ENCODE assay signal across 8 cellular contexts in the genomic region with DNA sequence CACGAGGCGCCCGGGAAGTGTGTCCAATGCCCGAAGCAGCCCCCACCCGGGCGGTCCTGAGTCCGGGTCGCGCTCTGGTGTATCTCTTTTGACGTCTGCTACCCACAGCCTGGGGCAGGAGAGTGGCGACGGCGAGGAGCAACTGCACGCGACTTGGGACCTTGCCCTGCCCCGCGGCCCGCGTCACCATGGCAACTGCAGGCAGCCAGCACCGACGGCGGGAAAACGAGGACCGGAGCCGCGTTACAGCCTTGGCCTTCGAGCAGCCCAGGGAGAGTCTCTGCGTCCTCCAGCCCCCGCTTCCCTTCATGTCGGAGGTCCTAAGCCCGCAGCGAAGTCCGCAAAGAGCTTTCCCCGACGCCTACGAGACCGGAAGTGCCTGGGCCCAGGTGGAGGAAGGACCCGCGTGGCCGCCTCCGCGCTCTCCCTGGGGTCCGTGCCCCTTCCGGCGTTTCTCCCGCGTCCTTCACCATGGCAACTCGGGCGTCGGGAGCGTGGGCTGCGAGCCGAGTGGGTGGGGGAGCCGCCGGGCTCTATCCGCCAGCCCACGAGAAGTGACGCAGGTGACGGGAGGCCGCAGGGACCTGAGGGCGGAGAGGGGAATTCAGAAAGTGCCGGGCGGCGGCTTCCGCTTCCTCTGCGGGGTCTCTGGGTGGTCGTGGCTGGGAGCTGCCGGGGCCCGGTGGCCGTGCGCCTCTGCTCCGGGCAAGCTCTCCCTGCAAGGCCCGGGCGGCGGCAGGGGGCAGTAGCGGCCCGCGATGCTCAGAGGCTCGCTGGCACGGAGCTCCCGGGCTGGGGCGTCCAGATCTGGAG.
DNase-seq lines count a peak whose midpoint lies in the region; ATAC-seq and TF ChIP-seq lines count a peak whose summit lies in the region.

No MANE protein-coding gene starts in this region.

- peak overlapping the region; percentile 1 for H2AFZ ChIP-seq in H9 (ENCODE audit: low read length)

- H4K5ac ChIP-seq in H9 (ENCODE audit: insufficient read length, low read depth, low read length), result no peak overlapping the region

- H4K8ac ChIP-seq in H9 (replicated peaks; ENCODE audit: insufficient read length, low read depth, low read length), result no peak overlapping the region

- H3T11ph ChIP-seq in H9 (ENCODE audit: low read length), result no peak overlapping the region

- no peak overlapping the region for H3K27ac ChIP-seq in H9 (ENCODE audit: insufficient read length, low read depth, low read length)
- H3K27ac ChIP-seq in right lobe of liver, result peak overlapping the region in 1 of 3 donors; percentile 34

- no peak overlapping the region for H2BK120ac ChIP-seq in H9 (ENCODE audit: low read depth, low read length, poor library complexity, severe bottlenecking)

- POLR2A ChIA-PET in activated CD4-positive, alpha-beta T cell treated with anti-CD3 and anti-CD28 coated beads, Interleukin-2, amount 10 ng/mL, durations not matched to agents 7 days and 5 days (lab: Charles Lee), result no interaction called here

- no peak overlapping the region for H4K91ac ChIP-seq in H9 (ENCODE audit: insufficient read length, low read depth, low read length)

- H3K9ac ChIP-seq in H9 (ENCODE audit: extremely low read depth, insufficient read length, low read length), result no peak overlapping the region

- H3K27me3 Mint-ChIP-seq in H9 (ENCODE audit: low read depth), result peaks cover 73% of the 10 kb centered on the region
- H3K27me3 Mint-ChIP-seq in activated CD4-positive, alpha-beta T cell treated with anti-CD3 and anti-CD28 coated beads, Interleukin-2, amount 10 ng/mL, durations not matched to agents 7 days and 5 days, result peaks cover 10% of the 10 kb centered on the region

- no CpG with 5 or more reads among the region's 82 CpGs for WGBS in H9 (ENCODE audit: extremely low coverage, insufficient read length, low lambda C conversion rate)
- WGBS in right lobe of liver (ENCODE audit: insufficient coverage, low coverage, low lambda C conversion rate, missing lambda C conversion rate), result no CpG with 5 or more reads among the region's 82 CpGs

- H3K27ac Mint-ChIP-seq in H9, result no peak overlapping the region; a peak in 1 of 7 replicates
- no peak overlapping the region for H3K27ac Mint-ChIP-seq in activated CD4-positive, alpha-beta T cell treated with anti-CD3 and anti-CD28 coated beads, Interleukin-2, amount 10 ng/mL, durations not matched to agents 7 days and 5 days

- no peak overlapping the region for H2AK5ac ChIP-seq in H9 (ENCODE audit: insufficient read length, low read length)

- H3K79me1 ChIP-seq in H9 (ENCODE audit: insufficient read depth, low read depth, low read length, poor library complexity, severe bottlenecking), result no peaks in the 10 kb centered on the region

- H2BK5ac ChIP-seq in H9 (ENCODE audit: insufficient read length, low read length), result no peak overlapping the region

- peaks cover 12% of the 10 kb centered on the region for H3K23me2 ChIP-seq in H9 (ENCODE audit: insufficient read length, low read depth, low read length, poor library complexity, severe bottlenecking)

- H3K9me3 ChIP-seq in H9 (ENCODE audit: control insufficient read depth, low read depth, low read length) (no peaks in the 10 kb centered on the region), right lobe of liver (no peaks in the 10 kb centered on the region)

- H3K4me3 ChIP-seq in right lobe of liver, result peak overlapping the region; percentile 54 to 63 (median 61)

- no peak overlapping the region for H3K23ac ChIP-seq in H9 (ENCODE audit: insufficient read length, low read depth, low read length)

- H3K4me1 ChIP-seq in H9 (ENCODE audit: insufficient read depth, low read length), result no peaks in the 10 kb centered on the region
- H3K4me1 ChIP-seq in right lobe of liver, result peaks cover 0 to 5% (median 0%) of the 10 kb centered on the region in 4 donors

- ATAC-seq in right lobe of liver (peak; percentile 94 to 98 (median 96)), HG03460 (IDR thresholded peaks at IDR 0.05; ENCODE audit: unreplicated experiment) (no peak)

- no peak overlapping the region for H3K56ac ChIP-seq in H9 (ENCODE audit: insufficient read length, low read depth, low read length)

- no peaks in the 10 kb centered on the region for H3K36me3 ChIP-seq in right lobe of liver

- H4K20me1 ChIP-seq in H9 (ENCODE audit: control insufficient read depth, insufficient read depth, insufficient read length), result no peaks in the 10 kb centered on the region

- peak overlapping the region; percentile 93; the same call in 1 of the 2 replicates for H2BK15ac ChIP-seq in H9 (ENCODE audit: low read depth, low read length)

- H3K79me2 ChIP-seq in H9 (ENCODE audit: insufficient read depth, low read length), result no peaks in the 10 kb centered on the region

- H3K27me3 ChIP-seq in H9 (ENCODE audit: insufficient read depth, low read length) (no peaks in the 10 kb centered on the region; the same call in 1 of the 2 replicates), right lobe of liver (no peaks in the 10 kb centered on the region)

- H2BK12ac ChIP-seq in H9 (ENCODE audit: insufficient read length, low read depth, low read length), result peak overlapping the region; percentile 30

- H3K4me2 ChIP-seq in H9 (ENCODE audit: insufficient read depth, insufficient read length, low read length), result peak overlapping the region; percentile 83

- no peak overlapping the region for H2BK20ac ChIP-seq in H9 (ENCODE audit: low read depth, low read length, poor library complexity, severe bottlenecking)

- TF ChIP-seq CTCF in H9 (conservative IDR thresholded peaks at IDR 0.05) (peak; percentile 96), right lobe of liver (IDR thresholded peaks at IDR 0.05) (peak; percentile 87 to 97 (median 92))

- H3K4ac ChIP-seq in H9 (ENCODE audit: low read depth, low read length), result no peak overlapping the region

- H3K9me3 Mint-ChIP-seq in H9, result no peaks in the 10 kb centered on the region
- no peaks in the 10 kb centered on the region for H3K9me3 Mint-ChIP-seq in activated CD4-positive, alpha-beta T cell treated with anti-CD3 and anti-CD28 coated beads, Interleukin-2, amount 10 ng/mL, durations not matched to agents 7 days and 5 days

- intact Hi-C loops in right lobe of liver (cut with DNase I), result no loop called here

- H3K14ac ChIP-seq in H9 (ENCODE audit: insufficient read depth, low read length), result peak overlapping the region; percentile 93

- no peaks in the 10 kb centered on the region for H3K4me1 Mint-ChIP-seq in H9
- H3K4me1 Mint-ChIP-seq in activated CD4-positive, alpha-beta T cell treated with anti-CD3 and anti-CD28 coated beads, Interleukin-2, amount 10 ng/mL, durations not matched to agents 7 days and 5 days, result peaks cover 3% of the 10 kb centered on the region

- CTCF ChIA-PET in activated CD4-positive, alpha-beta T cell treated with anti-CD3 and anti-CD28 coated beads, Interleukin-2, amount 10 ng/mL, durations not matched to agents 7 days and 5 days (lab: Charles Lee), result interaction anchor here (0.6 to 1.7 kb wide), 12 partner anchors 14 to 907 kb away, joined by 3 to 5 read pairs (median 3); no protein-coding TSS in a partner anchor

- peak; percentile 50 for DNase-seq in DMS53 treated with DMSO at 0.1 percent for 48 hours (lab: John Stamatoyannopoulos, UW; ENCODE audit: unreplicated experiment)
- DNase-seq in H9, result peak; percentile 85
- peak; percentile 41 for DNase-seq in NCI-H2029 (lab: John Stamatoyannopoulos, UW)
- peak; percentile 54 for DNase-seq in activated CD4-positive, alpha-beta T cell treated with anti-CD3 and anti-CD28 coated beads, Interleukin-2, amount 10 ng/mL, durations not matched to agents 7 days and 5 days
- peak; percentile 80 for DNase-seq in dermis blood vessel endothelial cell
- DNase-seq in right lobe of liver, result peak; percentile 87 to 91 (median 88)
- DNase-seq in stimulated activated CD4-positive, alpha-beta T cell treated with anti-CD3 and anti-CD28 coated beads, Interleukin-4, amount 100 ng/mL, for 1 hour, result peak; percentile 78

- TF ChIP-seq POLR2A in right lobe of liver (IDR thresholded peaks at IDR 0.05), result no peak

- no peaks in the 10 kb centered on the region for H3K36me3 Mint-ChIP-seq in H9 (ENCODE audit: insufficient read depth in 1 of 3, low read depth in 3 of 3)
- H3K36me3 Mint-ChIP-seq in activated CD4-positive, alpha-beta T cell treated with anti-CD3 and anti-CD28 coated beads, Interleukin-2, amount 10 ng/mL, durations not matched to agents 7 days and 5 days (ENCODE audit: low read depth), result no peaks in the 10 kb centered on the region

- peak overlapping the region; percentile 77 to 83 for H3K4me3 Mint-ChIP-seq in H9
- H3K4me3 Mint-ChIP-seq in activated CD4-positive, alpha-beta T cell treated with anti-CD3 and anti-CD28 coated beads, Interleukin-2, amount 10 ng/mL, durations not matched to agents 7 days and 5 days, result peak overlapping the region; percentile 64

- peak overlapping the region; percentile 61 for H3K18ac ChIP-seq in H9 (ENCODE audit: insufficient read length, low read depth, low read length)
